2 cellular contexts compared by ENCODE assay signal in genomic region chr3:66297260-66297863, GRCh38.
TF ChIP-seq lines count a peak whose summit lies in the region.

No MANE protein-coding gene starts in this region.

TF ChIP-seq in GM12878, 131 proteins besides CTCF, POLR2A, EP300 and RAD21 (continued from another document):
- TF ChIP-seq ZBTB40 (IDR thresholded peaks at IDR 0.05; ENCODE audit: borderline replicate concordance) (peak; percentile 28; the same call in 1 of the 2 replicates), POU2F2 (IDR thresholded peaks at IDR 0.05; ENCODE audit: borderline replicate concordance, low read depth, low read length) (no peak)
TF ChIP-seq in GM12878: peak in this region for 1.

TF ChIP-seq in HepG2, 621 proteins besides CTCF, POLR2A, EP300 and RAD21 (continued from another document):
- TF ChIP-seq PAXIP1 (CRISPR knock-in tag; conservative IDR thresholded peaks at IDR 0.05): 0 out of 2 replicates have a peak, but pooled peaks have one; percentile 14
